Comparison of ENCODE assay signal across 1 cellular context in genomic region chr9:112332674-112332976, GRCh38.
TF ChIP-seq lines count a peak whose summit lies in the region.

No MANE protein-coding gene starts in this region.

TF ChIP-seq in GM12878, 131 proteins besides CTCF, POLR2A, EP300 and RAD21 (continued from another document):
- TF ChIP-seq ZNF592 (IDR thresholded peaks at IDR 0.05), result no peak
- TF ChIP-seq CHD1 (IDR thresholded peaks at IDR 0.05; ENCODE audit: low read depth, low read length), result no peak
- 0 out of 2 replicates have a peak, but pooled peaks have one; percentile 10 for TF ChIP-seq ESRRA (IDR thresholded peaks at IDR 0.05; ENCODE audit: low read length)
- TF ChIP-seq TARDBP (IDR thresholded peaks at IDR 0.05; ENCODE audit: borderline replicate concordance), result 0 out of 2 replicates have a peak, but pooled peaks have one; percentile 36
- peak; percentile 43; the same call in 1 of the 2 replicates for TF ChIP-seq PAX5 (IDR thresholded peaks at IDR 0.05; ENCODE audit: borderline replicate concordance, low read depth, low read length)
- TF ChIP-seq MLLT1 (IDR thresholded peaks at IDR 0.05), result peak; percentile 32; the same call in 1 of the 2 replicates
- TF ChIP-seq MTA2 (IDR thresholded peaks at IDR 0.05; ENCODE audit: low read depth), result no peak
